ENCODE assay signal across 25 cellular contexts in the genomic region with DNA sequence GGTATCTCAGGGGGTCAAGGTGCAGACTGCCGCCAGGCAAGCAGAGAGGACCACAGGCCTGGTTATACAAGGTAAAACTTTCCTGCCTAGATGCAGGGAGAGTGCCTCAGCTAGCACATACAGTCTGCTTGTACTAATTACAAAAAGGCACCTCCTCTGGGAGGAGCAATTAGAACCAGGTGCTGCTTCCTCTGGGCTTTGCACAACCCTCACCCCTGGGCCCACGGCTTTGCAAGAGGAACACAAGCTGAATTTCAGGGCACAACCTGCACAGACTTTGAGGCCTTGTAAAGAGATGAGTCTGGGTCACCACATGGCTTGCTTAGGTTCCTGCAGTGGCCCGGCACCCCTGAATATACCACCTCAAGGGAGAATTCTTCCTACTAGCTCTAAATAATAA. TPM values are rescaled to one million over a fixed set of nuclear protein-coding genes. Genes with fewer than 3 reads are reported as not detected.
DNase-seq lines count a peak whose midpoint lies in the region; ATAC-seq and TF ChIP-seq lines count a peak whose summit lies in the region.
"Had no signal": no experiment of that assay in that cellular context is flagged by ENCODE, and none has a peak within 500 bp of the region (broad histone marks: within the 10 kb centered on the region; RNA-seq: fewer than 3 reads in every experiment).

No MANE protein-coding gene starts in this region.

- H4K20me1 ChIP-seq in MM.1S (ENCODE audit: insufficient read depth, low read length): no peaks in the 10 kb centered on the region
- H4K20me1 ChIP-seq: BLaER1 had no signal

- H3K27ac ChIP-seq in MM.1S (ENCODE audit: low read length) (no peak overlapping the region), mesenchymal stem cell (ENCODE audit: low read length, poor library complexity, severe bottlenecking) (no peak overlapping the region)
- no peak overlapping the region for H3K27ac ChIP-seq in CD4-positive, alpha-beta T cell (ENCODE audit: low read depth, low read length)
- H3K27ac ChIP-seq: 22Rv1, BLaER1, GM23248, HL-60 had no signal

- no peaks in the 10 kb centered on the region for H3K4me1 ChIP-seq in MM.1S (ENCODE audit: low read length)
- H3K4me1 ChIP-seq in mucosa of descending colon (ENCODE audit: low read depth): no peaks in the 10 kb centered on the region
- H3K4me1 ChIP-seq in mesenchymal stem cell (ENCODE audit: control insufficient read depth, insufficient read depth, low read depth, low read length): no peaks in the 10 kb centered on the region
- H3K4me1 ChIP-seq: BLaER1 had no signal

- H3K36me3 ChIP-seq in MM.1S (replicated peaks; ENCODE audit: insufficient read depth, low read length): no peaks in the 10 kb centered on the region
- no peaks in the 10 kb centered on the region for H3K36me3 ChIP-seq in mucosa of descending colon (ENCODE audit: low read depth)
- no peaks in the 10 kb centered on the region for H3K36me3 ChIP-seq in mesenchymal stem cell (ENCODE audit: control insufficient read depth in 1 of 2, insufficient read depth in 2 of 2, low read depth in 1 of 2, low read length in 2 of 2)
- H3K36me3 ChIP-seq: BLaER1 had no signal

- H3K23ac ChIP-seq in mesenchymal stem cell (ENCODE audit: low read length in 2 of 2): no peak overlapping the region

- no peaks in the 10 kb centered on the region for H3K9me2 ChIP-seq in MM.1S (replicated peaks; ENCODE audit: insufficient read depth, low read length)
- H3K9me2 ChIP-seq: SK-N-SH had no signal

- no peaks in the 10 kb centered on the region for H3K27me3 ChIP-seq in MM.1S (replicated peaks; ENCODE audit: insufficient read depth, low read length)
- peaks cover 6% of the 10 kb centered on the region for H3K27me3 ChIP-seq in CD4-positive, alpha-beta T cell (ENCODE audit: control insufficient read depth, insufficient read depth, low read length)
- H3K27me3 ChIP-seq in mesenchymal stem cell (ENCODE audit: control insufficient read depth in 1 of 2, insufficient read depth in 1 of 2, low read length in 2 of 2): peaks cover 0 to 75% of the 10 kb centered on the region in 2 experiments

- TF ChIP-seq CTCF in MM.1S (IDR thresholded peaks at IDR 0.05; ENCODE audit: low read length) (no peak), mucosa of descending colon (IDR thresholded peaks at IDR 0.05) (no peak)
- TF ChIP-seq CTCF in CD4-positive, alpha-beta T cell (IDR thresholded peaks at IDR 0.05): no peak

- peaks cover 11% of the 10 kb centered on the region for H3K27me3 Mint-ChIP-seq in CD4-positive, alpha-beta T cell

- H3K9ac ChIP-seq in MM.1S (ENCODE audit: low read length): no peak overlapping the region
- H3K9ac ChIP-seq in mesenchymal stem cell (ENCODE audit: low read length): no peak overlapping the region
- H3K9ac ChIP-seq: BLaER1, GM23248, SK-N-SH had no signal

- H3K79me1 ChIP-seq in mesenchymal stem cell (replicated peaks; ENCODE audit: low read length, poor library complexity, severe bottlenecking): no peaks in the 10 kb centered on the region

- H2BK5ac ChIP-seq in mesenchymal stem cell (ENCODE audit: low read depth, low read length, poor library complexity, severe bottlenecking): no peak overlapping the region

- no peak overlapping the region for H4K91ac ChIP-seq in mesenchymal stem cell (ENCODE audit: low read length)

- no peaks in the 10 kb centered on the region for H3K9me3 Mint-ChIP-seq in CD4-positive, alpha-beta T cell
- H3K9me3 Mint-ChIP-seq: CD4-positive, alpha-beta memory T cell; HFFc6 had no signal

- no peak overlapping the region for H3K4me3 Mint-ChIP-seq in CD4-positive, alpha-beta T cell
- H3K4me3 Mint-ChIP-seq: CD4-positive, alpha-beta memory T cell; H9; HFFc6 had no signal

- H2AFZ ChIP-seq in MM.1S (ENCODE audit: low read length) (no peak overlapping the region), mesenchymal stem cell (ENCODE audit: low read depth, low read length) (no peak overlapping the region)
- H2AFZ ChIP-seq: GM23248 had no signal

- no peaks in the 10 kb centered on the region for H3K4me1 Mint-ChIP-seq in CD4-positive, alpha-beta T cell (ENCODE audit: low read depth)
- H3K4me1 Mint-ChIP-seq: CD4-positive, alpha-beta memory T cell had no signal

- H2BK12ac ChIP-seq in mesenchymal stem cell (ENCODE audit: low read length in 2 of 2): no peak overlapping the region

- peak; percentile 16 for ATAC-seq in mucosa of descending colon
- ATAC-seq in CD4-positive, alpha-beta T cell (ENCODE audit: poor library complexity): no peak
- ATAC-seq: HepG2, K562, Panc1 had no signal

- CTCF ChIA-PET in CD4-positive, alpha-beta T cell (lab: Charles Lee): no interaction called here

- H3K14ac ChIP-seq in mesenchymal stem cell (ENCODE audit: low read length in 2 of 2): no peak overlapping the region

- H3K4me3 ChIP-seq in MM.1S (ENCODE audit: low read length) (no peak overlapping the region), mucosa of descending colon (no peak overlapping the region), mesenchymal stem cell (ENCODE audit: insufficient read depth in 1 of 2, low read depth in 1 of 2, low read length in 2 of 2) (no peak overlapping the region)
- H3K4me3 ChIP-seq: BLaER1, GM23248, K562 had no signal

- no peak overlapping the region for H2BK120ac ChIP-seq in mesenchymal stem cell (ENCODE audit: low read depth, low read length)

- POLR2A ChIA-PET in CD4-positive, alpha-beta T cell (lab: Charles Lee): no interaction called here

- H3K9me3 ChIP-seq in MM.1S (replicated peaks; ENCODE audit: insufficient read depth, low read length) (no peaks in the 10 kb centered on the region), mucosa of descending colon (no peaks in the 10 kb centered on the region), mesenchymal stem cell (ENCODE audit: control insufficient read depth, low read length) (no peaks in the 10 kb centered on the region)
- H3K9me3 ChIP-seq in CD4-positive, alpha-beta T cell (ENCODE audit: control insufficient read depth, low read length): no peaks in the 10 kb centered on the region
- H3K9me3 ChIP-seq: BLaER1, SK-N-SH had no signal

- no peaks in the 10 kb centered on the region for H3K79me2 ChIP-seq in MM.1S (ENCODE audit: low read length)

- DNase-seq in DMS53 (lab: John Stamatoyannopoulos, UW) (peak; percentile 20), DMS53 treated with DMSO at 0.1 percent for 48 hours (lab: John Stamatoyannopoulos, UW; ENCODE audit: unreplicated experiment) (no peak), MM.1S (peak; percentile 17), NCI-H510A treated with DMSO at 0.1 percent for 48 hours (lab: John Stamatoyannopoulos, UW) (peak; percentile 17), mucosa of descending colon (no peak), inferior parietal cortex (ENCODE audit: extremely low spot score) (no peak), mesenchymal stem cell (no peak)
- DNase-seq in CD4-positive, alpha-beta T cell: no peak
- DNase-seq: ACHN; CD4-positive, alpha-beta memory T cell; GM23248; H9; HFFc6; NCI-H1105; NCI-H1930; NCI-H446; NK-92 treated with Interleukin-12 subunit alpha and Interleukin-12 subunit beta, amount 100 ng/mL, for 24 hours; SIG-M5; SK-N-SH had no signal

- no peak overlapping the region for H4K8ac ChIP-seq in mesenchymal stem cell (ENCODE audit: low read length)

- no peak overlapping the region for H3K4ac ChIP-seq in mesenchymal stem cell (ENCODE audit: low read depth in 1 of 2, low read length in 2 of 2)

- H3K27ac Mint-ChIP-seq in CD4-positive, alpha-beta T cell: no peak overlapping the region
- H3K27ac Mint-ChIP-seq: HFFc6 had no signal

- H3K36me3 Mint-ChIP-seq in CD4-positive, alpha-beta T cell (ENCODE audit: low read depth): no peaks in the 10 kb centered on the region
- H3K36me3 Mint-ChIP-seq: CD4-positive, alpha-beta memory T cell had no signal

- H3F3A ChIP-seq in MM.1S (ENCODE audit: insufficient read depth, low read length): no peaks in the 10 kb centered on the region

- H2AK5ac ChIP-seq in mesenchymal stem cell (ENCODE audit: low read length, severe bottlenecking): no peak overlapping the region

- intact Hi-C loops in mucosa of descending colon (cut with DNase I, micrococcal nuclease): no loop called here
- intact Hi-C loops in CD4-positive, alpha-beta T cell (cut with DNase I, micrococcal nuclease): no loop called here

- H3K18ac ChIP-seq in mesenchymal stem cell (ENCODE audit: low read depth in 1 of 2, low read length in 2 of 2): no peak overlapping the region

- WGBS in mesenchymal stem cell: 88% methylated on average over 2 of the region's 3 CpGs

- H2BK15ac ChIP-seq in mesenchymal stem cell (ENCODE audit: low read depth, poor library complexity, severe bottlenecking): no peak overlapping the region

- H3K4me2 ChIP-seq in MM.1S (ENCODE audit: low read depth, low read length): no peak overlapping the region
- H3K4me2 ChIP-seq in mesenchymal stem cell (ENCODE audit: low read length, poor library complexity, severe bottlenecking): no peak overlapping the region
- H3K4me2 ChIP-seq: BLaER1, SK-N-SH had no signal

RNA-seq across cellular contexts. Expression of gene CITED1, which starts 9.2 kb away (rescaled TPM):
- under 1 TPM in 2 of 3 donors, not detected in 1; 0.67 to 0.70 TPM for total RNA-seq in mucosa of descending colon
- total RNA-seq in CD4-positive, alpha-beta T cell: under 1 TPM in 1 of 2 experiments, not detected in 1; 0.52 TPM
- 0.18 TPM for polyA plus RNA-seq in mesenchymal stem cell (2013, experiment 1 of 2)
- polyA plus RNA-seq in mesenchymal stem cell (2013, experiment 2 of 2): 0.29 TPM
- total RNA-seq: CD4-positive, alpha-beta memory T cell; GM23248; HepG2 had no signal
- polyA plus RNA-seq: GM23248 had no signal

RNA-seq across cellular contexts. Expression of gene RPS4X, which starts 37.8 kb away (rescaled TPM):
- total RNA-seq in mucosa of descending colon: 100 to 1,000 TPM; 607 to 919 (median 687) TPM
- 1,000 to 10,000 TPM; 1,581 to 1,641 TPM for total RNA-seq in CD4-positive, alpha-beta T cell
- 917 TPM for polyA plus RNA-seq in mesenchymal stem cell (2013, experiment 1 of 2)
- polyA plus RNA-seq in mesenchymal stem cell (2013, experiment 2 of 2): 925 TPM

Comparison
In these comparisons a context has a peak if more than half of its experiments do, and no peak if none do; other contexts are left out.
1. DNase-seq: peak in DMS53 (single experiment), MM.1S (single experiment) and NCI-H510A treated with DMSO at 0.1 percent for 48 hours (single experiment); none in DMS53 treated with DMSO at 0.1 percent for 48 hours (single experiment), mucosa of descending colon (0 of 3), CD4-positive, alpha-beta T cell (0 of 10), inferior parietal cortex (single experiment) and mesenchymal stem cell (single experiment).